Comparison of ENCODE assay signal across 1 cellular context in genomic region chr6:108166664-108167448, GRCh38.
TF ChIP-seq lines count a peak whose summit lies in the region.

No MANE protein-coding gene starts in this region.

TF ChIP-seq in WTC11, 78 proteins besides CTCF, POLR2A, EP300 and RAD21 (continued from another document):
- no peak for TF ChIP-seq IRF2 (CRISPR knock-in tag; IDR thresholded peaks at IDR 0.05; ENCODE audit: borderline replicate concordance, low read depth)
- no peak for TF ChIP-seq GABPB1 (CRISPR knock-in tag; IDR thresholded peaks at IDR 0.05)
- no peak for TF ChIP-seq CREB1 (CRISPR knock-in tag; IDR thresholded peaks at IDR 0.05)
- TF ChIP-seq ZNF232 (CRISPR knock-in tag; IDR thresholded peaks at IDR 0.05), result no peak
- TF ChIP-seq MAX (CRISPR knock-in tag; IDR thresholded peaks at IDR 0.05), result no peak
- TF ChIP-seq JAZF1 (CRISPR knock-in tag; IDR thresholded peaks at IDR 0.05), result no peak
- TF ChIP-seq KAT7 (CRISPR knock-in tag; IDR thresholded peaks at IDR 0.05; ENCODE audit: borderline replicate concordance), result no peak
- TF ChIP-seq PREB (CRISPR knock-in tag; IDR thresholded peaks at IDR 0.05; ENCODE audit: borderline replicate concordance), result no peak
- TF ChIP-seq MLX (CRISPR knock-in tag; IDR thresholded peaks at IDR 0.05), result no peak
- no peak for TF ChIP-seq E2F1 (CRISPR knock-in tag; IDR thresholded peaks at IDR 0.05)
- no peak for TF ChIP-seq SMAD4 (CRISPR knock-in tag; IDR thresholded peaks at IDR 0.05)
- TF ChIP-seq NR1H2 (CRISPR knock-in tag; IDR thresholded peaks at IDR 0.05), result no peak
- TF ChIP-seq PRDM15 (CRISPR knock-in tag; IDR thresholded peaks at IDR 0.05), result no peak
